ENCODE assay signal across 9 cellular contexts in genomic region chr14:21940887-21941855, GRCh38.
A peak's percentile ranks its signal among the peaks of the same experiment; 100 is the strongest.
DNase-seq lines count a peak whose midpoint lies in the region; ATAC-seq and TF ChIP-seq lines count a peak whose summit lies in the region.
"Had no signal": no experiment of that assay in that cellular context is flagged by ENCODE, and none has a peak within 500 bp of the region (broad histone marks: within the 10 kb centered on the region; RNA-seq: fewer than 3 reads in every experiment).

No MANE protein-coding gene starts in this region.

- H3K4me1 Mint-ChIP-seq in T-cell: peaks cover 19 to 30% (median 25%) of the 10 kb centered on the region in 3 donors
- no peaks in the 10 kb centered on the region for H3K4me1 Mint-ChIP-seq in progenitor cell of endocrine pancreas (ENCODE audit: low read depth)

- H3K27ac Mint-ChIP-seq in T-cell (peak overlapping the region; percentile 92 to 93), progenitor cell of endocrine pancreas (no peak overlapping the region)

- peak overlapping the region; percentile 72 to 80 (median 78) for H3K4me3 Mint-ChIP-seq in T-cell
- no peak overlapping the region for H3K4me3 Mint-ChIP-seq in progenitor cell of endocrine pancreas (ENCODE audit: low read depth)

- H3K4me3 ChIP-seq in AG09309 (ENCODE audit: control insufficient read depth, low read depth, low read length) (no peak overlapping the region), right atrium auricular region (no peak overlapping the region)

- DNase-seq in AG09309 (ENCODE audit: low read depth): no peak
- no peak for DNase-seq in GM13977 (ENCODE audit: low spot score)
- peak in 27 of 34 experiments; percentile 4 to 48 (median 22) for DNase-seq in T-cell
- DNase-seq in effector CD4-positive, alpha-beta T cell: peak; percentile 11
- no peak for DNase-seq in progenitor cell of endocrine pancreas (ENCODE audit: low spot score, unreplicated experiment)
- DNase-seq in right atrium auricular region (ENCODE audit: low spot score): no peak

- H3K27me3 Mint-ChIP-seq in T-cell: no peaks in the 10 kb centered on the region
- H3K27me3 Mint-ChIP-seq in progenitor cell of endocrine pancreas: peaks cover 19% of the 10 kb centered on the region

- peak; percentile 10 for TF ChIP-seq CTCF in AG09309 (IDR thresholded peaks at IDR 0.05; ENCODE audit: control insufficient read depth, insufficient read depth, low read depth, low read length, missing control alignments)
- peak; percentile 21 for TF ChIP-seq CTCF in GM13977 (IDR thresholded peaks at IDR 0.05; ENCODE audit: extremely low read depth, insufficient read depth, missing control alignments)
- peak; percentile 59 for TF ChIP-seq CTCF in progenitor cell of endocrine pancreas (IDR thresholded peaks at IDR 0.05; ENCODE audit: unreplicated experiment)
- peak in 1 of 2 donors; percentile 40 for TF ChIP-seq CTCF in right atrium auricular region (IDR thresholded peaks at IDR 0.05)

- no peaks in the 10 kb centered on the region for H3K27me3 ChIP-seq in right atrium auricular region

- no peaks in the 10 kb centered on the region for H3K4me1 ChIP-seq in right atrium auricular region

- ATAC-seq in T-cell (replicated peaks in 1 of 4): peak; percentile 73 to 86 (median 84)
- no peak for ATAC-seq in HG02973 (IDR thresholded peaks at IDR 0.05; ENCODE audit: unreplicated experiment)
- ATAC-seq in HG03378 (IDR thresholded peaks at IDR 0.05; ENCODE audit: unreplicated experiment): no peak

- no peak overlapping the region for H3K27ac ChIP-seq in right atrium auricular region
- H3K27ac ChIP-seq: epithelial cell of prostate had no signal

- H3K9me3 Mint-ChIP-seq in T-cell (no peaks in the 10 kb centered on the region), progenitor cell of endocrine pancreas (ENCODE audit: low read depth) (no peaks in the 10 kb centered on the region)

- POLR2A ChIA-PET in T-cell (lab: Charles Lee): no interaction called here

- H3K36me3 Mint-ChIP-seq in T-cell: no peaks in the 10 kb centered on the region
- H3K36me3 Mint-ChIP-seq in progenitor cell of endocrine pancreas (ENCODE audit: insufficient read depth): no peaks in the 10 kb centered on the region

- CTCF ChIA-PET in T-cell (lab: Charles Lee): interaction anchor here (0.6 to 2.5 kb wide), 5 partner anchors 23 to 1128 kb away, joined by 3 to 8 read pairs (median 3); no protein-coding TSS in a partner anchor

- no peaks in the 10 kb centered on the region for H3K36me3 ChIP-seq in right atrium auricular region

- in situ Hi-C loops in GM13977 (cut with MboI; ENCODE audit: low pct_unique_long_range_greater_than_20kb, low sequenced_read_pairs, unreplicated experiment): no loop called here

- no peaks in the 10 kb centered on the region for H3K9me3 ChIP-seq in right atrium auricular region

Comparison
In these comparisons a context has a peak if more than half of its experiments do, and no peak if none do; other contexts are left out.
1. DNase-seq: peak in T-cell (27 of 34) and effector CD4-positive, alpha-beta T cell (single experiment); none in AG09309 (single experiment), GM13977 (single experiment), progenitor cell of endocrine pancreas (single experiment) and right atrium auricular region (single experiment).
2. ATAC-seq: peak in T-cell (4 of 4); none in HG02973 (single experiment) and HG03378 (single experiment).